In the genomic region with DNA sequence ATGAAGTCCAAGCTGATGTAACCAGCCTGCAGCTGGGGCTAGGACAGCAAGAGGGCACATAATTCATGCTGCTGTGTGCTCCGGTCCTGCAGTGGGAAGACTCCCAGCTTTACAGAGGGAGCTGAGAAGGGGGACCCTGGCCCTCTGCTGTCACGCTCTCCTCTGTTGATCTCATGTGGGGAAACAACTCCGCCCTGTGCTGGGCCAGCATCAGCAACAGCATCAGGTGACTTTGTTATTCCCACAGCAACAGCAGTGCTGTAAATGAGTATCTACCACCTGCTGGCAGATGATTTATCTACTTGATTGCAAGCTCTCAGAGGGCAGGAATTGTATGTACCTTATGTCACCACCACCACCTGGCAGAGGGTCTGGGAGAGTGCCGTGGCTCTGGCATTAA, we compare ENCODE assay signal across 16 cellular contexts.
DNase-seq lines count a peak whose midpoint lies in the region; ATAC-seq lines count a peak whose summit lies in the region.
"Had no signal": no experiment of that assay in that cellular context is flagged by ENCODE, and none has a peak within 500 bp of the region (broad histone marks: within the 10 kb centered on the region; RNA-seq: fewer than 3 reads in every experiment).

No MANE protein-coding gene starts in this region.

- H3K56ac ChIP-seq in mesendoderm (ENCODE audit: low read length), result no peak overlapping the region

- no peak overlapping the region for H2BK5ac ChIP-seq in mesendoderm (ENCODE audit: low read length)

- no peak overlapping the region for H3K18ac ChIP-seq in mesendoderm (ENCODE audit: low read length)

- no peak overlapping the region for H3K27ac Mint-ChIP-seq in activated naive CD8-positive, alpha-beta T cell treated with anti-CD3 and anti-CD28 coated beads for 36 hours
- H3K27ac Mint-ChIP-seq: CD8-positive, alpha-beta T cell had no signal

- H3K4me3 ChIP-seq in mesendoderm (ENCODE audit: low read length), result no peak overlapping the region
- H3K4me3 ChIP-seq: BLaER1, PC-9 had no signal

- H3K4me2 ChIP-seq in mesendoderm (ENCODE audit: low read length), result no peak overlapping the region
- H3K4me2 ChIP-seq: BLaER1, PC-9 had no signal

- no peaks in the 10 kb centered on the region for H3K9me3 Mint-ChIP-seq in activated naive CD8-positive, alpha-beta T cell treated with anti-CD3 and anti-CD28 coated beads for 36 hours
- H3K9me3 Mint-ChIP-seq: CD8-positive, alpha-beta T cell had no signal

- no peaks in the 10 kb centered on the region for H3K4me1 Mint-ChIP-seq in activated naive CD8-positive, alpha-beta T cell treated with anti-CD3 and anti-CD28 coated beads for 36 hours

- no peak overlapping the region for H3K4me3 Mint-ChIP-seq in activated naive CD8-positive, alpha-beta T cell treated with anti-CD3 and anti-CD28 coated beads for 36 hours
- H3K4me3 Mint-ChIP-seq: CD8-positive, alpha-beta T cell had no signal

- ATAC-seq in Right ventricle myocardium inferior (no peak), left ventricle myocardium superior (no peak), GM21619 (IDR thresholded peaks at IDR 0.05; ENCODE audit: unreplicated experiment) (no peak)
- ATAC-seq: CD8-positive, alpha-beta T cell had no signal

- H2BK120ac ChIP-seq in mesendoderm (ENCODE audit: low read depth, low read length), result no peak overlapping the region

- H3K36me3 Mint-ChIP-seq in activated naive CD8-positive, alpha-beta T cell treated with anti-CD3 and anti-CD28 coated beads for 36 hours, result no peaks in the 10 kb centered on the region
- H3K36me3 Mint-ChIP-seq: CD8-positive, alpha-beta T cell had no signal

- no peaks in the 10 kb centered on the region for H3K79me1 ChIP-seq in mesendoderm (ENCODE audit: low read length)

- no peak overlapping the region for H3K23ac ChIP-seq in mesendoderm (ENCODE audit: low read length)

- no peaks in the 10 kb centered on the region for H3K36me3 ChIP-seq in mesendoderm (ENCODE audit: control insufficient read depth, insufficient read depth, low read length)
- H3K36me3 ChIP-seq: BLaER1 had no signal

- peak; percentile 32 for DNase-seq in Right ventricle myocardium inferior (ENCODE audit: missing footprints)
- no peak for DNase-seq in left ventricle myocardium superior
- peak; percentile 44 for DNase-seq in ecto neural progenitor cell (ENCODE audit: low spot score)
- peak; percentile 80 for DNase-seq in mesendoderm
- DNase-seq in activated naive CD8-positive, alpha-beta T cell treated with anti-CD3 and anti-CD28 coated beads for 36 hours, result no peak
- no peak for DNase-seq in GM19240 (ENCODE audit: insufficient read length, low spot score)
- no peak for DNase-seq in nucleus accumbens (lab: John Stamatoyannopoulos, UW)
- DNase-seq: CD8-positive, alpha-beta T cell; GOT3; NCI-H1105; NCI-H1694 treated with DMSO at 0.1 percent for 48 hours; NCI-H446; NCI-H774; PC-9 had no signal

- no peak overlapping the region for H3K9ac ChIP-seq in mesendoderm (ENCODE audit: low read length)
- H3K9ac ChIP-seq: BLaER1 had no signal

- no peak overlapping the region for H3K4ac ChIP-seq in mesendoderm (ENCODE audit: low read depth, low read length)

- peaks cover 2% of the 10 kb centered on the region for H3K4me1 ChIP-seq in mesendoderm (ENCODE audit: control insufficient read depth, low read depth, low read length)

- H4K5ac ChIP-seq in mesendoderm (ENCODE audit: low read length), result no peak overlapping the region

- peaks cover 11% of the 10 kb centered on the region for H3K27me3 Mint-ChIP-seq in activated naive CD8-positive, alpha-beta T cell treated with anti-CD3 and anti-CD28 coated beads for 36 hours

- H4K8ac ChIP-seq in mesendoderm (ENCODE audit: low read depth, low read length), result no peak overlapping the region

- intact Hi-C loops in Right ventricle myocardium inferior (cut with DNase I), result no loop called here
- intact Hi-C loops in left ventricle myocardium superior (cut with micrococcal nuclease), result no loop called here

- H3K27ac ChIP-seq in mesendoderm (ENCODE audit: low read depth, low read length), result no peak overlapping the region
- H3K27ac ChIP-seq: BLaER1, PC-9 had no signal

- no peak overlapping the region for H2AK5ac ChIP-seq in mesendoderm (ENCODE audit: low read length)

- H3K27me3 ChIP-seq in mesendoderm (ENCODE audit: insufficient read depth, low read length, poor library complexity), result no peaks in the 10 kb centered on the region

- no CpG with 5 or more reads among the region's 4 CpGs for WGBS in mesendoderm (ENCODE audit: extremely low coverage, insufficient coverage, low lambda C conversion rate)

- no peaks in the 10 kb centered on the region for H3K79me2 ChIP-seq in mesendoderm (ENCODE audit: control insufficient read depth, insufficient read depth, low read length)

- no peak overlapping the region for H2BK15ac ChIP-seq in mesendoderm (replicated peaks; ENCODE audit: low read depth)

Comparison
In these comparisons a context has a peak if more than half of its experiments do, and no peak if none do; other contexts are left out.
1. DNase-seq: peak in Right ventricle myocardium inferior (single experiment), ecto neural progenitor cell (single experiment) and mesendoderm (single experiment); none in left ventricle myocardium superior (single experiment), activated naive CD8-positive, alpha-beta T cell treated with anti-CD3 and anti-CD28 coated beads for 36 hours (single experiment), GM19240 (single experiment) and nucleus accumbens (0 of 56).